ENCODE assay signal across 18 cellular contexts in the genomic region with DNA sequence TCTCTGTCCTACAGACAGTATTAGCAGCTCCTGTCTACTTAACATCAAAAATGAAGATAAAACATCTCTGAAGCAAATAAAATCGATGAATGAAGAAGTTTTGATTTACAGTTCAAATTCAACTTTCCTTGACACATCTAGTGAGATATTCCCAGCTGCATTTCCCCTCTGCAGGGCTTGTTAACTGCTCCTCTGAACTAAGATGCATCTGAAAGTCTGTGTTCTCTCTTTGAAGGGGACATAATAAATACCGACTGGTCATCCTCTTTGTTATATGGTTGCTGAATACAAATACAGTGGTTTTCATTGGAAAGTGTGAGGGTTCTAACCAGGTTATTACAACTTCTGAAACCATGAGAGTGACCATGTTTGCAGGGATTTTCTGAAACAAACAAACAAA.
DNase-seq lines count a peak whose midpoint lies in the region; ATAC-seq and TF ChIP-seq lines count a peak whose summit lies in the region.
"Had no signal": no experiment of that assay in that cellular context is flagged by ENCODE, and none has a peak within 500 bp of the region (broad histone marks: within the 10 kb centered on the region; RNA-seq: fewer than 3 reads in every experiment).

No MANE protein-coding gene starts in this region.

- no peak overlapping the region; the same call in 1 of the 2 replicates for H3K27ac Mint-ChIP-seq in GM23338
- H3K27ac Mint-ChIP-seq in WTC11, result peak overlapping the region; percentile 97
- H3K27ac Mint-ChIP-seq: CD8-positive, alpha-beta memory T cell had no signal

- H3K36me3 Mint-ChIP-seq in GM23338 (ENCODE audit: low read depth), result no peaks in the 10 kb centered on the region
- H3K36me3 Mint-ChIP-seq in WTC11, result no peaks in the 10 kb centered on the region
- H3K36me3 Mint-ChIP-seq: CD8-positive, alpha-beta memory T cell had no signal

- H2AFZ ChIP-seq in GM23338 (no peak overlapping the region), OCI-LY7 (ENCODE audit: low read length) (no peak overlapping the region), mammary epithelial cell (ENCODE audit: low read depth, low read length) (no peak overlapping the region)
- H2AFZ ChIP-seq: GM23248 had no signal

- CTCF ChIA-PET in WTC11 (lab: Charles Lee) (no interaction called here), OCI-LY7 (lab: Charles Lee; ENCODE audit: unreplicated experiment) (no interaction called here), mammary epithelial cell (lab: Charles Lee; ENCODE audit: low non-redundant PET) (no interaction called here)

- H3K4me1 ChIP-seq in GM23338 (ENCODE audit: insufficient read depth) (peaks cover 33% of the 10 kb centered on the region), iPS-20b (ENCODE audit: insufficient read depth, low read length) (peaks cover 22% of the 10 kb centered on the region), OCI-LY7 (ENCODE audit: insufficient read depth, low read length, poor library complexity, severe bottlenecking) (no peaks in the 10 kb centered on the region), mammary epithelial cell (ENCODE audit: insufficient read depth, low read length) (no peaks in the 10 kb centered on the region)
- H3K4me1 ChIP-seq: BLaER1, Caco-2, HAP-1 had no signal

- no peaks in the 10 kb centered on the region for H3K9me2 ChIP-seq in GM23338 (ENCODE audit: insufficient read depth)
- H3K9me2 ChIP-seq in OCI-LY7 (ENCODE audit: insufficient read depth, low read length), result no peaks in the 10 kb centered on the region

- dilution Hi-C loops in mammary epithelial cell (cut with HindIII; ENCODE audit: low sequenced_read_pairs), result no loop called here

- BruUV-seq in OCI-LY7 (replicated peaks; lab: Mats Ljungman, UMichigan), result no TSS peak
- no TSS peak for BruUV-seq in mammary epithelial cell (replicated peaks; lab: Mats Ljungman, UMichigan)

- H3K4me3 ChIP-seq in GM23338 (peak overlapping the region; percentile 78; the same call in 1 of the 2 replicates), iPS-20b (ENCODE audit: low read length) (peak overlapping the region; percentile 36), OCI-LY7 (ENCODE audit: low read depth, low read length, poor library complexity, severe bottlenecking) (no peak overlapping the region), mammary epithelial cell (replicated peaks in 1 of 3; ENCODE audit: insufficient read depth in 1 of 3, low read depth in 2 of 3, low read length in 3 of 3) (no peak overlapping the region)
- H3K4me3 ChIP-seq: BLaER1, GM12878, GM23248, HAP-1 had no signal

- H3K27ac ChIP-seq in GM23338 (ENCODE audit: low read depth) (peak overlapping the region; percentile 93), iPS-20b (ENCODE audit: low read length) (peak overlapping the region; percentile 20), OCI-LY7 (ENCODE audit: low read depth, low read length, poor library complexity, severe bottlenecking) (no peak overlapping the region), mammary epithelial cell (ENCODE audit: insufficient read depth, low read depth, low read length) (no peak overlapping the region)
- H3K27ac ChIP-seq: BLaER1, GM23248 had no signal

- ATAC-seq in GM23338, result peak; percentile 74
- ATAC-seq in WTC11, result peak; percentile 63
- ATAC-seq in HG03442 (IDR thresholded peaks at IDR 0.05; ENCODE audit: unreplicated experiment), result no peak
- ATAC-seq: GM12878 had no signal

- intact Hi-C loops in OCI-LY7 (cut with micrococcal nuclease; ENCODE audit: unreplicated experiment), result no loop called here
- intact Hi-C loops in mammary epithelial cell (cut with micrococcal nuclease), result no loop called here

- H3K9me3 ChIP-seq in iPS-20b (ENCODE audit: insufficient read depth, low read depth, low read length) (no peaks in the 10 kb centered on the region), OCI-LY7 (ENCODE audit: low read length) (no peaks in the 10 kb centered on the region), mammary epithelial cell (replicated peaks; ENCODE audit: insufficient read depth, low read length) (no peaks in the 10 kb centered on the region)
- H3K9me3 ChIP-seq: BLaER1, Caco-2, HAP-1 had no signal

- H3K4me3 Mint-ChIP-seq in GM23338, result no peak overlapping the region
- H3K4me3 Mint-ChIP-seq in WTC11, result no peak overlapping the region; the same call in 1 of the 2 replicates
- H3K4me3 Mint-ChIP-seq: CD8-positive, alpha-beta memory T cell had no signal

- H3K9me3 Mint-ChIP-seq in GM23338 (peaks cover 15% of the 10 kb centered on the region), WTC11 (no peaks in the 10 kb centered on the region)
- H3K9me3 Mint-ChIP-seq: CD8-positive, alpha-beta memory T cell had no signal

- in situ Hi-C loops in mammary epithelial cell (cut with MboI; ENCODE audit: low sequenced_read_pairs in 2 of 2), result no loop called here

- H3K36me3 ChIP-seq in GM23338 (ENCODE audit: insufficient read depth), result peaks cover 19% of the 10 kb centered on the region; the same call in 1 of the 2 replicates
- peaks cover 8% of the 10 kb centered on the region for H3K36me3 ChIP-seq in iPS-20b (ENCODE audit: insufficient read depth, low read depth, low read length)
- H3K36me3 ChIP-seq in OCI-LY7 (ENCODE audit: insufficient read depth, low read length), result no peaks in the 10 kb centered on the region
- H3K36me3 ChIP-seq in mammary epithelial cell (ENCODE audit: insufficient read depth, low read length), result no peaks in the 10 kb centered on the region
- H3K36me3 ChIP-seq: BLaER1, HAP-1 had no signal

- H3K27me3 Mint-ChIP-seq in GM23338 (ENCODE audit: insufficient read depth, low read depth, poor library complexity), result peaks cover 28% of the 10 kb centered on the region
- H3K27me3 Mint-ChIP-seq in WTC11 (ENCODE audit: low read depth), result no peaks in the 10 kb centered on the region
- H3K27me3 Mint-ChIP-seq: CD8-positive, alpha-beta memory T cell had no signal

- H3K27me3 ChIP-seq in GM23338 (ENCODE audit: insufficient read depth) (no peaks in the 10 kb centered on the region), iPS-20b (ENCODE audit: insufficient read depth, low read length) (no peaks in the 10 kb centered on the region), mammary epithelial cell (ENCODE audit: insufficient read depth, low read length) (no peaks in the 10 kb centered on the region)
- H3K27me3 ChIP-seq: BLaER1 had no signal

- H3K9ac ChIP-seq in iPS-20b (ENCODE audit: low read depth, low read length) (peak overlapping the region; percentile 35), mammary epithelial cell (ENCODE audit: insufficient read depth, low read length) (no peak overlapping the region)
- H3K9ac ChIP-seq: BLaER1, GM23248 had no signal

- POLR2A ChIA-PET in WTC11 (lab: Charles Lee) (no interaction called here), OCI-LY7 (lab: Charles Lee) (no interaction called here)

- no peak for TF ChIP-seq CTCF in GM23338 (conservative IDR thresholded peaks at IDR 0.05; ENCODE audit: low read depth in 2 of 2)
- no peak for TF ChIP-seq CTCF in WTC11 (IDR thresholded peaks at IDR 0.05)
- TF ChIP-seq CTCF in OCI-LY7 (conservative IDR thresholded peaks at IDR 0.05; ENCODE audit: low read length), result no peak
- TF ChIP-seq CTCF in mammary epithelial cell (conservative IDR thresholded peaks at IDR 0.05 in 1 of 2, IDR thresholded peaks at IDR 0.05 in 1 of 2; ENCODE audit: extremely low read depth in 1 of 2, insufficient read depth in 1 of 2, low read depth in 1 of 2, low read length in 2 of 2), result no peak

- no peak for DNase-seq in GM23338 (ENCODE audit: low spot score)
- DNase-seq in WTC11 (ENCODE audit: low spot score), result no peak
- DNase-seq in retina, result peak; percentile 7
- DNase-seq in OCI-LY7 (ENCODE audit: low spot score), result no peak
- no peak for DNase-seq in GF-D8 (lab: John Stamatoyannopoulos, UW)
- no peak for DNase-seq in mammary epithelial cell
- DNase-seq: 8988T; AML-193; Caco-2; CD8-positive, alpha-beta memory T cell; DMS53; GM23248; IMR-90 had no signal

- H3K79me2 ChIP-seq in GM23338 (replicated peaks; ENCODE audit: insufficient read depth), result peaks cover 44% of the 10 kb centered on the region
- no peaks in the 10 kb centered on the region for H3K79me2 ChIP-seq in OCI-LY7 (ENCODE audit: insufficient read depth, low read depth, low read length)
- H3K79me2 ChIP-seq in mammary epithelial cell (ENCODE audit: insufficient read depth, low read length), result no peaks in the 10 kb centered on the region

- H4K20me1 ChIP-seq in GM23338 (replicated peaks; ENCODE audit: insufficient read depth) (no peaks in the 10 kb centered on the region), OCI-LY7 (ENCODE audit: insufficient read depth, low read length) (no peaks in the 10 kb centered on the region), mammary epithelial cell (ENCODE audit: insufficient read depth, low read length) (no peaks in the 10 kb centered on the region)
- H4K20me1 ChIP-seq: BLaER1 had no signal

- H3K4me2 ChIP-seq in GM23338 (peak overlapping the region; percentile 44), OCI-LY7 (ENCODE audit: low read length) (no peak overlapping the region), mammary epithelial cell (ENCODE audit: insufficient read depth, low read depth, low read length) (no peak overlapping the region)
- H3K4me2 ChIP-seq: BLaER1 had no signal

- peaks cover 28% of the 10 kb centered on the region for H3K4me1 Mint-ChIP-seq in GM23338
- H3K4me1 Mint-ChIP-seq in WTC11, result peaks cover 47% of the 10 kb centered on the region
- H3K4me1 Mint-ChIP-seq: CD8-positive, alpha-beta memory T cell had no signal

- 48% methylated on average over 2 of the region's 2 CpGs for WGBS in mammary epithelial cell (ENCODE audit: low coverage, missing lambda C conversion rate)

- peaks cover 5% of the 10 kb centered on the region for H3F3A ChIP-seq in GM23338 (replicated peaks; ENCODE audit: low read depth)

TF ChIP-seq in GM23338, 12 proteins besides CTCF, POLR2A, EP300 and RAD21 (continues in another document):
- TF ChIP-seq ZNF114 (CRISPR knock-in tag; IDR thresholded peaks at IDR 0.05), result no peak

TF ChIP-seq in WTC11, 78 proteins besides CTCF, POLR2A, EP300 and RAD21 (continues in another document):
- TF ChIP-seq OVOL2 (CRISPR knock-in tag; IDR thresholded peaks at IDR 0.05; ENCODE audit: borderline replicate concordance) (no peak), GRHL2 (CRISPR knock-in tag; IDR thresholded peaks at IDR 0.05; ENCODE audit: insufficient replicate concordance, severe bottlenecking) (no peak), SP1 (CRISPR knock-in tag; conservative IDR thresholded peaks at IDR 0.05) (no peak), ZBTB21 (CRISPR knock-in tag; IDR thresholded peaks at IDR 0.05; ENCODE audit: borderline replicate concordance) (no peak), GTF2I (CRISPR knock-in tag; conservative IDR thresholded peaks at IDR 0.05) (no peak), ETV6 (CRISPR knock-in tag; IDR thresholded peaks at IDR 0.05) (no peak), CREB1 (CRISPR knock-in tag; IDR thresholded peaks at IDR 0.05) (no peak), NFE2L1 (CRISPR knock-in tag; IDR thresholded peaks at IDR 0.05) (no peak)

Comparison
In these comparisons a context has a peak if more than half of its experiments do, and no peak if none do; other contexts are left out.
1. H3K27ac ChIP-seq: peak in GM23338 (single experiment) and iPS-20b (single experiment); none in OCI-LY7 (single experiment) and mammary epithelial cell (single experiment).
2. H3K4me3 ChIP-seq: peak in GM23338 (single experiment) and iPS-20b (single experiment); none in OCI-LY7 (single experiment) and mammary epithelial cell (0 of 3).